ENCODE assay signal across 24 cellular contexts in the genomic region with DNA sequence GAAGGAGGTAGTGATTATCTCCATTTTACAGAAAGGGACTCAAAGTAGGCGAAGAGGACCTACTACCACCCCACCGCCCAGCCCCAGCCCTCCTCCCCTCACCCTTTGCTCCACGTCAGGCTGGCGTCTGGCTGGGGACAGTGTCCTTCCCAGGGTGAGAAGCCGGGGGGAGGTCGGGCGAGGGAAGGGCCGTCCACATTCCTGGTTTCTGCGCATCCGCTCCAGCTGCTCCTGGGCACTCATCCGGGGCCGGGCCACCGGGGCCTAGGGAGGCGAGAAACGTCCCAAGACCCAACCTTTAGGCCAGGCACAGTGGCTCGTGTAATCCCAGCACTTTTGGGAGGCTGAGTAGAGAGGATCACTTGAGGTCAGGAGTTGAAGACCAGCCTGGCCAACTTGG.
"Had no signal": no experiment of that assay in that cellular context is flagged by ENCODE, and none has a peak within 500 bp of the region (broad histone marks: within the 10 kb centered on the region; RNA-seq: fewer than 3 reads in every experiment).

No MANE protein-coding gene starts in this region.

- H3K27ac ChIP-seq: colonic mucosa, coronary artery, dorsolateral prefrontal cortex, epithelial cell of prostate, esophagus muscularis mucosa, esophagus squamous epithelium, foreskin keratinocyte, gastrocnemius medialis, gastroesophageal sphincter, heart left ventricle, heart right ventricle had no signal

- H3K27me3 ChIP-seq: colonic mucosa, dorsolateral prefrontal cortex, esophagus muscularis mucosa, esophagus squamous epithelium, foreskin keratinocyte, gastrocnemius medialis, gastroesophageal sphincter had no signal

- ATAC-seq: effector memory CD8-positive, alpha-beta T cell; esophagus mucosa; foreskin keratinocyte; gastrocnemius medialis; gastroesophageal sphincter; heart left ventricle; heart right ventricle had no signal

- DNase-seq: colonic mucosa; cortex of kidney; dermis blood vessel endothelial cell; dorsolateral prefrontal cortex; effector CD4-positive, alpha-beta T cell; effector CD8-positive, alpha-beta T cell; effector memory CD4-positive, alpha-beta T cell; effector memory CD8-positive, alpha-beta T cell; endodermal cell; erythroblast; esophagus squamous epithelium; foreskin fibroblast; foreskin keratinocyte; foreskin melanocyte; gastrocnemius medialis; glutamatergic neuron; head of caudate nucleus; heart left ventricle; heart right ventricle had no signal

- H3K4me1 ChIP-seq: colonic mucosa, foreskin keratinocyte had no signal

- H3K36me3 ChIP-seq: colonic mucosa had no signal

- H3K9me3 ChIP-seq: colonic mucosa, esophagus muscularis mucosa, esophagus squamous epithelium, gastrocnemius medialis, gastroesophageal sphincter, heart left ventricle, heart right ventricle had no signal

- H3K4me3 ChIP-seq: colonic mucosa, coronary artery, dorsolateral prefrontal cortex, esophagus muscularis mucosa, esophagus squamous epithelium, gastrocnemius medialis, gastroesophageal sphincter, heart left ventricle, heart right ventricle had no signal
